1 cellular context compared by ENCODE assay signal in genomic region chr1:173426057-173426456, GRCh38.
TF ChIP-seq lines count a peak whose summit lies in the region.

No MANE protein-coding gene starts in this region.

TF ChIP-seq in K562, 482 proteins besides CTCF, POLR2A, EP300 and RAD21 (continued from another document and continues in another):
- TF ChIP-seq HDAC3 (IDR thresholded peaks at IDR 0.05; ENCODE audit: borderline replicate concordance, partially characterized antibody) (no peak), C11orf30 (IDR thresholded peaks at IDR 0.05; ENCODE audit: low read depth) (no peak), HMG20A (CRISPR knock-in tag; conservative IDR thresholded peaks at IDR 0.05) (no peak), CLOCK (CRISPR knock-in tag; IDR thresholded peaks at IDR 0.05; ENCODE audit: borderline replicate concordance) (no peak), POLR2AphosphoS5 (IDR thresholded peaks at IDR 0.05; ENCODE audit: control insufficient read depth, insufficient read depth, low read depth, low read length) (no peak), FIP1L1 (IDR thresholded peaks at IDR 0.05; ENCODE audit: low read depth, low read length, poor library complexity, severe bottlenecking) (no peak), ZBTB1 (CRISPR knock-in tag; IDR thresholded peaks at IDR 0.05; ENCODE audit: borderline replicate concordance, low read depth) (no peak), CHD1 (IDR thresholded peaks at IDR 0.05; ENCODE audit: low read length) (no peak), EWSR1 (IDR thresholded peaks at IDR 0.05; ENCODE audit: borderline replicate concordance, low read depth, partially characterized antibody) (no peak), TSC22D4 (tag; IDR thresholded peaks at IDR 0.05) (no peak), ZNF766 (CRISPR knock-in tag; conservative IDR thresholded peaks at IDR 0.05) (no peak), SIX5 (IDR thresholded peaks at IDR 0.05; ENCODE audit: borderline replicate concordance in 1 of 2, insufficient read depth in 1 of 2, low read depth in 1 of 2, low read length in 2 of 2) (no peak), SUPT5H (IDR thresholded peaks at IDR 0.05) (no peak), TAL1 (IDR thresholded peaks at IDR 0.05) (peak; percentile 47), IRF9 (tag; IDR thresholded peaks at IDR 0.05) (no peak), YY1 (IDR thresholded peaks at IDR 0.05; ENCODE audit: borderline replicate concordance in 1 of 3, control insufficient read depth in 1 of 3, extremely low read depth in 1 of 3, insufficient read depth in 3 of 3, insufficient read length in 1 of 3, insufficient replicate concordance in 2 of 3, low read depth in 1 of 3, low read length in 2 of 3) (no peak), XRCC3 (IDR thresholded peaks at IDR 0.05) (no peak), ZNF707 (CRISPR knock-in tag; conservative IDR thresholded peaks at IDR 0.05) (no peak), TAF1 (IDR thresholded peaks at IDR 0.05; ENCODE audit: control insufficient read depth, extremely low read depth, insufficient read depth, low read length, severe bottlenecking) (no peak), SIN3A (IDR thresholded peaks at IDR 0.05; ENCODE audit: borderline replicate concordance in 2 of 2, control insufficient read depth in 1 of 2, low read depth in 2 of 2, low read length in 2 of 2) (no peak), SMARCE1 (IDR thresholded peaks at IDR 0.05) (0 out of 2 replicates have a peak, but pooled peaks have one; percentile 31), SRSF3 (IDR thresholded peaks at IDR 0.05; ENCODE audit: insufficient read depth, low read length) (no peak), CBFA2T3 (IDR thresholded peaks at IDR 0.05) (peak; percentile 82), SP1 (CRISPR knock-in tag; IDR thresholded peaks at IDR 0.05) (no peak), ZNF76 (CRISPR knock-in tag; IDR thresholded peaks at IDR 0.05; ENCODE audit: borderline replicate concordance) (no peak), ZNF277 (CRISPR knock-in tag; IDR thresholded peaks at IDR 0.05; ENCODE audit: borderline replicate concordance) (no peak), SOX6 (IDR thresholded peaks at IDR 0.05) (0 out of 2 replicates have a peak, but pooled peaks have one; percentile 23), ZNF175 (CRISPR knock-in tag; IDR thresholded peaks at IDR 0.05; ENCODE audit: low read depth) (no peak), ZBED1 (IDR thresholded peaks at IDR 0.05) (no peak), NR2C2 (CRISPR knock-in tag; IDR thresholded peaks at IDR 0.05) (no peak), NR2C2 (tag; IDR thresholded peaks at IDR 0.05) (no peak), CBX1 (IDR thresholded peaks at IDR 0.05; ENCODE audit: low read depth) (no peak), ZNF274 (IDR thresholded peaks at IDR 0.05; ENCODE audit: borderline replicate concordance, low read depth, low read length) (no peak), GTF2A2 (tag; IDR thresholded peaks at IDR 0.05) (no peak), TEAD2 (tag; IDR thresholded peaks at IDR 0.05) (no peak), ADNP (tag; IDR thresholded peaks at IDR 0.05) (no peak), RBM39 (optimal IDR thresholded peaks at IDR 0.05; ENCODE audit: low read depth, low read length) (no peak), FOXJ2 (tag; IDR thresholded peaks at IDR 0.05) (no peak), ZNF324 (CRISPR knock-in tag; IDR thresholded peaks at IDR 0.05) (no peak), U2AF1 (optimal IDR thresholded peaks at IDR 0.05; ENCODE audit: low read depth, low read length) (no peak), DMBX1 (CRISPR knock-in tag; IDR thresholded peaks at IDR 0.05; ENCODE audit: borderline replicate concordance) (no peak), ZNF217 (CRISPR knock-in tag; IDR thresholded peaks at IDR 0.05) (no peak), ZNF212 (CRISPR knock-in tag; IDR thresholded peaks at IDR 0.05) (no peak), ZHX1 (conservative IDR thresholded peaks at IDR 0.05; ENCODE audit: low read length) (no peak)
- TF ChIP-seq, protein P1, sequence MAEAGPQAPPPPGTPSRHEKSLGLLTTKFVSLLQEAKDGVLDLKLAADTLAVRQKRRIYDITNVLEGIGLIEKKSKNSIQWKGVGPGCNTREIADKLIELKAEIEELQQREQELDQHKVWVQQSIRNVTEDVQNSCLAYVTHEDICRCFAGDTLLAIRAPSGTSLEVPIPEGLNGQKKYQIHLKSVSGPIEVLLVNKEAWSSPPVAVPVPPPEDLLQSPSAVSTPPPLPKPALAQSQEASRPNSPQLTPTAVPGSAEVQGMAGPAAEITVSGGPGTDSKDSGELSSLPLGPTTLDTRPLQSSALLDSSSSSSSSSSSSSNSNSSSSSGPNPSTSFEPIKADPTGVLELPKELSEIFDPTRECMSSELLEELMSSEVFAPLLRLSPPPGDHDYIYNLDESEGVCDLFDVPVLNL (CRISPR knock-in tag; IDR thresholded peaks at IDR 0.05; ENCODE audit: low read depth), result no peak
- TF ChIP-seq, protein P2, sequence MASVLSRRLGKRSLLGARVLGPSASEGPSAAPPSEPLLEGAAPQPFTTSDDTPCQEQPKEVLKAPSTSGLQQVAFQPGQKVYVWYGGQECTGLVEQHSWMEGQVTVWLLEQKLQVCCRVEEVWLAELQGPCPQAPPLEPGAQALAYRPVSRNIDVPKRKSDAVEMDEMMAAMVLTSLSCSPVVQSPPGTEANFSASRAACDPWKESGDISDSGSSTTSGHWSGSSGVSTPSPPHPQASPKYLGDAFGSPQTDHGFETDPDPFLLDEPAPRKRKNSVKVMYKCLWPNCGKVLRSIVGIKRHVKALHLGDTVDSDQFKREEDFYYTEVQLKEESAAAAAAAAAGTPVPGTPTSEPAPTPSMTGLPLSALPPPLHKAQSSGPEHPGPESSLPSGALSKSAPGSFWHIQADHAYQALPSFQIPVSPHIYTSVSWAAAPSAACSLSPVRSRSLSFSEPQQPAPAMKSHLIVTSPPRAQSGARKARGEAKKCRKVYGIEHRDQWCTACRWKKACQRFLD (CRISPR knock-in tag; IDR thresholded peaks at IDR 0.05), result 0 out of 2 replicates have a peak, but pooled peaks have one; percentile 25
- TF ChIP-seq, protein P3, sequence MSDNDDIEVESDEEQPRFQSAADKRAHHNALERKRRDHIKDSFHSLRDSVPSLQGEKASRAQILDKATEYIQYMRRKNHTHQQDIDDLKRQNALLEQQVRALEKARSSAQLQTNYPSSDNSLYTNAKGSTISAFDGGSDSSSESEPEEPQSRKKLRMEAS (CRISPR knock-in tag; IDR thresholded peaks at IDR 0.05), result no peak
- TF ChIP-seq, protein P4, sequence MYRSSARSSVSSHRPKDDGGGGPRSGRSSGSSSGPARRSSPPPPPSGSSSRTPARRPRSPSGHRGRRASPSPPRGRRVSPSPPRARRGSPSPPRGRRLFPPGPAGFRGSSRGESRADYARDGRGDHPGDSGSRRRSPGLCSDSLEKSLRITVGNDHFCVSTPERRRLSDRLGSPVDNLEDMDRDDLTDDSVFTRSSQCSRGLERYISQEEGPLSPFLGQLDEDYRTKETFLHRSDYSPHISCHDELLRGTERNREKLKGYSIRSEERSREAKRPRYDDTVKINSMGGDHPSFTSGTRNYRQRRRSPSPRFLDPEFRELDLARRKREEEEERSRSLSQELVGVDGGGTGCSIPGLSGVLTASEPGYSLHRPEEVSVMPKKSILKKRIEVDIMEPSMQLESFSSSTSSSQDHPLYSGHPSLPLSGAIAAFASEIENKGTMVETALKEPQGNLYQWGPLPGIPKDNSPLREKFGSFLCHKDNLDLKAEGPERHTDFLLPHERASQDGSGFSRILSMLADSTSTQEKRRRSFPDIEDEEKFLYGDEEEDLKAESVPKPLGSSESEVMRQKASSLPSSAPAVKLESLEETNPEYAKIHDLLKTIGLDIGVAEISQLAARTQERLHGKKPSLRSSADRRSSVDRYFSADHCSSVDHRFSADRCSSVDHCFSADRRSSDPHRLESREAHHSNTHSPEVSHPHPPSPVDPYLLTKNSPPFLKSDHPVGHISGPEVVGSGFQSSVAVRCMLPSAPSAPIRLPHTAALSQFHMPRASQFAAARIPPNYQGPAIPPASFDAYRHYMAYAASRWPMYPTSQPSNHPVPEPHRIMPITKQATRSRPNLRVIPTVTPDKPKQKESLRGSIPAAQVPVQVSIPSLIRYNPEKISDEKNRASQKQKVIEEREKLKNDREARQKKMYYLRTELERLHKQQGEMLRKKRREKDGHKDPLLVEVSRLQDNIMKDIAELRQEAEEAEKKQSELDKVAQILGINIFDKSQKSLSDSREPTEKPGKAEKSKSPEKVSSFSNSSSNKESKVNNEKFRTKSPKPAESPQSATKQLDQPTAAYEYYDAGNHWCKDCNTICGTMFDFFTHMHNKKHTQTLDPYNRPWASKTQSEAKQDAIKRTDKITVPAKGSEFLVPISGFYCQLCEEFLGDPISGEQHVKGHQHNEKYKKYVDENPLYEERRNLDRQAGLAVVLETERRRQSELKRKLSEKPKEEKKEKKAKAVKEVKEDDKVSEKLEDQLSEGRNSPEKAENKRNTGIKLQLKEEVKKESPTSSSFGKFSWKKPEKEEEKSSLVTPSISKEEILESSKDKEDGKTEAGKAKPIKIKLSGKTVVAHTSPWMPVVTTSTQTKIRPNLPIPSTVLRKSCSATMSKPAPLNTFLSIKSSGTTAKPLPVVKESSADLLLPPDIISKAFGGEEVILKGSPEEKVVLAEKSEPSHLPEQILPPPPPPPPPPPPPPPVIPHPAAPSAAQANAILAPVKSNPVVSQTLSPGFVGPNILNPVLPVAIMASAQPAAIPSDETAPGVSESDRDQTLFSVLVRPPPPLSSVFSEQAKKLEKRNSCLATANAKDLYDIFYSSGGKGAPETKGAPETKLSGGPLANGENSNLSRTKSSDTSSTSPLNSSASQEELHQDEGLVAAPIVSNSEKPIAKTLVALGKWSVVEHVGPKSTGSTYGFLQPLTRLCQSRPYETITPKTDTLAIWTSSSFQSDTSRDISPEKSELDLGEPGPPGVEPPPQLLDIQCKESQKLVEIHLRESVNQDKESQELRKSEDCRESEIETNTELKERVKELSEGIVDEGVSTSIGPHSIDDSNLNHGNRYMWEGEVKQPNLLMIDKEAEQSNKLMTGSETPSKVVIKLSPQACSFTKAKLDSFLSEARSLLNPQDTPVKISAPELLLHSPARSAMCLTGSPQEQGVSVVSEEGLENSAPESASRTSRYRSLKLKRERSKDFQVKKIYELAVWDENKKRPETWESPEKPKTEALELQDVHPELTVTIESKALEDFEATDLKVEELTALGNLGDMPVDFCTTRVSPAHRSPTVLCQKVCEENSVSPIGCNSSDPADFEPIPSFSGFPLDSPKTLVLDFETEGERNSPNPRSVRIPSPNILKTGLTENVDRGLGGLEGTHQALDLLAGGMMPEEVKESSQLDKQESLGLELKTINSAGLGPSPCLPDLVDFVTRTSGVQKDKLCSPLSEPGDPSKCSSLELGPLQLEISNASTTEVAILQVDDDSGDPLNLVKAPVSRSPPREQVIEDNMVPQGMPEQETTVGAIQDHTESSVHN (IDR thresholded peaks at IDR 0.05; ENCODE audit: borderline replicate concordance in 1 of 2, low read depth in 1 of 2), result no peak
